Comparison of ENCODE assay signal across 20 cellular contexts in the genomic region with DNA sequence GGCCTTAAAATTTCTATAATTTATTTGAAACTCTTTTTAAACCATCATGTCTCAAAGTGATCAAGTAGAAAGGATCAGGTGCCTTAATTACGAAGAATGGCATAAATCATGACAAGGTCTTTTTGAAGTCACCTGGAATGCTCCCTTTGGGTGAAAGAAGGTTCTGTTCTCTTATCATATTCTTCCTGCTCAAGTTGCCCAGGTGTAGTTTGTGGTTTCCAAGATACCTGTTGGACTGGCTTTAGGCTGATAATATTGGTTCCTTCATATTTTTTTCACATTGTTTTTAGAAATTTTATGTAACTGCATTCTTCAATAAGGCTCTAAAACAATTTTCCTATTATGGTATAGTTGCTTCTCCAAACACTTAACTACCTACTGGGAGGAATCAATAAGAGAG. TPM values are rescaled to one million over a fixed set of nuclear protein-coding genes. Genes with fewer than 3 reads are reported as not detected.
DNase-seq lines count a peak whose midpoint lies in the region; ATAC-seq, FAIRE-seq and TF ChIP-seq lines count a peak whose summit lies in the region.
"Had no signal": no experiment of that assay in that cellular context is flagged by ENCODE, and none has a peak within 500 bp of the region (broad histone marks: within the 10 kb centered on the region; RNA-seq: fewer than 3 reads in every experiment).

No MANE protein-coding gene starts in this region.

- H3K27me3 ChIP-seq in CD4-positive, alpha-beta T cell (ENCODE audit: control insufficient read depth, insufficient read depth, low read length), result no peaks in the 10 kb centered on the region
- no peaks in the 10 kb centered on the region for H3K27me3 ChIP-seq in neutrophil
- H3K27me3 ChIP-seq: heart right ventricle, left lung had no signal

- H3K4me3 Mint-ChIP-seq in CD4-positive, alpha-beta T cell, result no peak overlapping the region
- no peak overlapping the region for H3K4me3 Mint-ChIP-seq in activated naive CD8-positive, alpha-beta T cell treated with anti-CD3 and anti-CD28 coated beads for 36 hours
- H3K4me3 Mint-ChIP-seq: GM23338; T-helper 1 cell treated with Interleukin-12 subunit alpha and Interleukin-12 subunit beta and Interleukin-4 antibody, amounts not matched to agents 30 μg/mL and 1 μg/mL, for 36 hours had no signal

- H3K9me3 Mint-ChIP-seq in CD4-positive, alpha-beta T cell, result no peaks in the 10 kb centered on the region
- no peaks in the 10 kb centered on the region for H3K9me3 Mint-ChIP-seq in activated naive CD8-positive, alpha-beta T cell treated with anti-CD3 and anti-CD28 coated beads for 36 hours
- H3K9me3 Mint-ChIP-seq: central memory CD8-positive, alpha-beta T cell; GM23338; T-helper 1 cell treated with Interleukin-12 subunit alpha and Interleukin-12 subunit beta and Interleukin-4 antibody, amounts not matched to agents 30 μg/mL and 1 μg/mL, for 36 hours had no signal

- TF ChIP-seq POLR2A in GM12891 (IDR thresholded peaks at IDR 0.05; ENCODE audit: low read depth, low read length), result no peak

- no peak for ATAC-seq in CD4-positive, alpha-beta T cell (ENCODE audit: poor library complexity)
- ATAC-seq in HG02852 (IDR thresholded peaks at IDR 0.05; ENCODE audit: unreplicated experiment), result no peak
- ATAC-seq: GM23338, psoas muscle had no signal

- peaks cover 31 to 34% of the 10 kb centered on the region in 2 experiments for H3K4me1 ChIP-seq in neutrophil (ENCODE audit: control insufficient read depth in 1 of 2, insufficient read depth in 1 of 2, low read depth in 1 of 2, low read length in 1 of 2)
- H3K4me1 ChIP-seq: psoas muscle had no signal

- peaks cover 70% of the 10 kb centered on the region for H3K4me1 Mint-ChIP-seq in CD4-positive, alpha-beta T cell (ENCODE audit: low read depth)
- peaks cover 60% of the 10 kb centered on the region for H3K4me1 Mint-ChIP-seq in activated naive CD8-positive, alpha-beta T cell treated with anti-CD3 and anti-CD28 coated beads for 36 hours

- DNase-seq in CD4-positive, alpha-beta T cell, result no peak
- DNase-seq in GM12891 (ENCODE audit: insufficient read length, low spot score) (no peak), DMS79 (lab: John Stamatoyannopoulos, UW) (no peak), middle frontal gyrus (ENCODE audit: extremely low spot score, low spot score) (no peak)
- no peak for DNase-seq in activated naive CD8-positive, alpha-beta T cell treated with anti-CD3 and anti-CD28 coated beads for 36 hours
- DNase-seq: COR-L47, DND-41, heart right ventricle, left lung, midbrain, NCI-H1092 treated with DMSO at 0.1 percent for 48 hours, NCI-H1930, psoas muscle had no signal

- FAIRE-seq in GM12891 (lab: Jason Lieb, UNC), result peak; percentile 5
- FAIRE-seq: GM12892, RCC 7860 had no signal

- H3K36me3 ChIP-seq in neutrophil, result peaks cover 13% of the 10 kb centered on the region

- no peak for TF ChIP-seq CTCF in CD4-positive, alpha-beta T cell (IDR thresholded peaks at IDR 0.05)
- no peak for TF ChIP-seq CTCF in neutrophil (IDR thresholded peaks at IDR 0.05)

- H3K27me3 Mint-ChIP-seq in CD4-positive, alpha-beta T cell, result no peaks in the 10 kb centered on the region
- no peaks in the 10 kb centered on the region for H3K27me3 Mint-ChIP-seq in activated naive CD8-positive, alpha-beta T cell treated with anti-CD3 and anti-CD28 coated beads for 36 hours
- H3K27me3 Mint-ChIP-seq: central memory CD8-positive, alpha-beta T cell had no signal

- H3K4me3 ChIP-seq in neutrophil (ENCODE audit: low read depth in 1 of 2, low read length in 1 of 2), result peak overlapping the region in 1 of 2 experiments; percentile 17
- H3K4me3 ChIP-seq: GM23338, heart right ventricle, left lung, psoas muscle had no signal

- H3K27ac Mint-ChIP-seq in CD4-positive, alpha-beta T cell, result peak overlapping the region; percentile 67
- peak overlapping the region; percentile 14 for H3K27ac Mint-ChIP-seq in activated naive CD8-positive, alpha-beta T cell treated with anti-CD3 and anti-CD28 coated beads for 36 hours
- H3K27ac Mint-ChIP-seq: T-helper 1 cell treated with Interleukin-12 subunit alpha and Interleukin-12 subunit beta and Interleukin-4 antibody, amounts not matched to agents 30 μg/mL and 1 μg/mL, for 36 hours had no signal

- CTCF ChIA-PET in CD4-positive, alpha-beta T cell (lab: Charles Lee), result no interaction called here

- H3K9me3 ChIP-seq in CD4-positive, alpha-beta T cell (ENCODE audit: control insufficient read depth, low read length), result no peaks in the 10 kb centered on the region
- no peaks in the 10 kb centered on the region for H3K9me3 ChIP-seq in neutrophil
- H3K9me3 ChIP-seq: heart right ventricle, left lung, psoas muscle had no signal

- H3K36me3 Mint-ChIP-seq in CD4-positive, alpha-beta T cell (ENCODE audit: low read depth), result peaks cover 49% of the 10 kb centered on the region
- H3K36me3 Mint-ChIP-seq in activated naive CD8-positive, alpha-beta T cell treated with anti-CD3 and anti-CD28 coated beads for 36 hours, result peaks cover 18% of the 10 kb centered on the region

- intact Hi-C loops in CD4-positive, alpha-beta T cell (cut with DNase I, micrococcal nuclease), result no loop called here

- no peak overlapping the region for H3K27ac ChIP-seq in CD4-positive, alpha-beta T cell (ENCODE audit: low read depth, low read length)
- peak overlapping the region; percentile 82 for H3K27ac ChIP-seq in neutrophil
- H3K27ac ChIP-seq: psoas muscle had no signal

- POLR2A ChIA-PET in CD4-positive, alpha-beta T cell (lab: Charles Lee), result interaction anchor here (1.0 to 1.6 kb wide), 2 partner anchors 30 to 46 kb away, joined by 3 to 4 read pairs; no protein-coding TSS in a partner anchor

TF ChIP-seq in GM12891, 5 proteins besides CTCF, POLR2A, EP300 and RAD21:
- no peak for TF ChIP-seq PAX5 (IDR thresholded peaks at IDR 0.05; ENCODE audit: insufficient read depth, low read length, severe bottlenecking)
- TF ChIP-seq SPI1 (IDR thresholded peaks at IDR 0.05; ENCODE audit: low read depth, low read length), result no peak
- TF ChIP-seq TAF1 (IDR thresholded peaks at IDR 0.05; ENCODE audit: low read depth, low read length), result no peak
- TF ChIP-seq POLR2AphosphoS5 (IDR thresholded peaks at IDR 0.05; ENCODE audit: low read depth, low read length), result no peak
- TF ChIP-seq POU2F2 (IDR thresholded peaks at IDR 0.05; ENCODE audit: low read depth, low read length), result no peak

RNA-seq across cellular contexts. Expression of a gene that starts 29.2 kb away (rescaled TPM):
- total RNA-seq in CD4-positive, alpha-beta T cell, result 100 to 1,000 TPM; 118 to 127 TPM
- polyA plus RNA-seq in GM12891 (2012; ENCODE audit: low read depth, missing spikeins), result 25.4 TPM
- total RNA-seq in activated naive CD8-positive, alpha-beta T cell treated with anti-CD3 and anti-CD28 coated beads for 36 hours, result 10 to 100 TPM; 48.0 to 51.0 TPM
